20 cellular contexts compared by ENCODE assay signal in the genomic region with DNA sequence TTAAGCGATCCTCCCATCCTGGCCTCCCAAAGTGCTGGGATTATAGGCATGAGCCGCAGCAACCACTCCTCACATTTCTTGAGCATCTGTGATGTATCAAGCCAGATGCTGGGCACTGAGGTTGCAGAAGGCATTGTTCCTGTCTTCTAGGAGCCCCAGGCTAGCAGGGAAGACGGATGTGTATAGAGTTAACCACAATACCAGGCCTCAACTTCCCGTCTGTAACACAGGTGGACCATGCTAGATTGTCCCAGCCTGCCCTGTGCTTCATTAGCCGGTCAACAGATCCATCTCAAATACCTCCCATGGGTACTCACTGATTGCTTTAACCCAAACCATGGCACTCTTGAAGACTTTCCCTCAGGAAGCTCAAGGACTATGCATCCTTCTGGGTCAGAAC. TPM values are rescaled to one million over a fixed set of nuclear protein-coding genes. Genes with fewer than 3 reads are reported as not detected.
DNase-seq lines count a peak whose midpoint lies in the region; ATAC-seq and TF ChIP-seq lines count a peak whose summit lies in the region.
"Had no signal": no experiment of that assay in that cellular context is flagged by ENCODE, and none has a peak within 500 bp of the region (broad histone marks: within the 10 kb centered on the region; RNA-seq: fewer than 3 reads in every experiment).

No MANE protein-coding gene starts in this region.

- H3K27ac ChIP-seq in mammary epithelial cell (ENCODE audit: insufficient read depth, low read depth, low read length) (no peak overlapping the region), breast epithelium (peak overlapping the region; percentile 95)

- dilution Hi-C loops in mammary epithelial cell (cut with HindIII; ENCODE audit: low sequenced_read_pairs) = no loop called here

- H3K36me3 ChIP-seq in mammary epithelial cell (ENCODE audit: insufficient read depth, low read length) (no peaks in the 10 kb centered on the region), breast epithelium (no peaks in the 10 kb centered on the region)
- H3K36me3 ChIP-seq: HAP-1, suprapubic skin had no signal

- H3K36me3 Mint-ChIP-seq in MCF 10A (ENCODE audit: insufficient read depth, unreplicated experiment) (no peaks in the 10 kb centered on the region), nephron progenitor cell (ENCODE audit: low read depth) (no peaks in the 10 kb centered on the region)
- no peaks in the 10 kb centered on the region for H3K36me3 Mint-ChIP-seq in activated T-cell treated with anti-CD3 and anti-CD28 coated beads, Interleukin-2, amount 50 U/mL, for 24 hours (ENCODE audit: low read depth)

- no peak overlapping the region for H3K4me3 ChIP-seq in mammary epithelial cell (replicated peaks in 1 of 3; ENCODE audit: insufficient read depth in 1 of 3, low read depth in 2 of 3, low read length in 3 of 3)
- H3K4me3 ChIP-seq in breast epithelium = peak overlapping the region in 1 of 3 donors; percentile 64
- H3K4me3 ChIP-seq: HAP-1, suprapubic skin had no signal

- H3K4me1 Mint-ChIP-seq in MCF 10A (ENCODE audit: insufficient read depth, unreplicated experiment) (peaks cover 38% of the 10 kb centered on the region), nephron progenitor cell (peaks cover 83% of the 10 kb centered on the region)
- H3K4me1 Mint-ChIP-seq in activated T-cell treated with anti-CD3 and anti-CD28 coated beads, Interleukin-2, amount 50 U/mL, for 24 hours (ENCODE audit: low read depth) = peaks cover 27% of the 10 kb centered on the region

- no peak for DNase-seq in MCF 10A (ENCODE audit: unreplicated experiment)
- DNase-seq in mammary epithelial cell = no peak
- DNase-seq in breast epithelium (ENCODE audit: low spot score in 2 of 2) = no peak
- no peak for DNase-seq in nephron progenitor cell
- DNase-seq in mucosa of gallbladder (ENCODE audit: low spot score) = no peak
- no peak for DNase-seq in NOMO-1 treated with dmso at 0.1 percent for 144 hours (lab: John Stamatoyannopoulos, UW; ENCODE audit: unreplicated experiment)
- no peak for DNase-seq in activated T-cell treated with anti-CD3 and anti-CD28 coated beads, Interleukin-2, amount 50 U/mL, for 24 hours
- DNase-seq: activated gamma-delta T cell treated with Interleukin-2 at 50 U/mL for 16 hours, GDM1, hypothalamus, left cardiac atrium, MM.1S, NCI-H2029 had no signal

- H3K4me2 ChIP-seq in mammary epithelial cell (ENCODE audit: insufficient read depth, low read depth, low read length) = no peak overlapping the region

- peak overlapping the region; percentile 61 for H3K27ac Mint-ChIP-seq in MCF 10A (ENCODE audit: low read depth, unreplicated experiment)
- no peak overlapping the region for H3K27ac Mint-ChIP-seq in nephron progenitor cell
- H3K27ac Mint-ChIP-seq in activated T-cell treated with anti-CD3 and anti-CD28 coated beads, Interleukin-2, amount 50 U/mL, for 24 hours = no peak overlapping the region

- no peaks in the 10 kb centered on the region for H4K20me1 ChIP-seq in mammary epithelial cell (ENCODE audit: insufficient read depth, low read length)

- no peaks in the 10 kb centered on the region for H3K79me2 ChIP-seq in mammary epithelial cell (ENCODE audit: insufficient read depth, low read length)

- H2AFZ ChIP-seq in mammary epithelial cell (ENCODE audit: low read depth, low read length) = no peak overlapping the region

- intact Hi-C loops in MCF 10A (cut with micrococcal nuclease) = no loop called here
- intact Hi-C loops in mammary epithelial cell (cut with micrococcal nuclease) = no loop called here
- intact Hi-C loops in breast epithelium (cut with DNase I; ENCODE audit: low total_unique reads) = no loop called here

- no peak overlapping the region for H3K9ac ChIP-seq in mammary epithelial cell (ENCODE audit: insufficient read depth, low read length)

- no peak for ATAC-seq in HG03565 (IDR thresholded peaks at IDR 0.05; ENCODE audit: unreplicated experiment)

- in situ Hi-C loops in mammary epithelial cell (cut with MboI; ENCODE audit: low sequenced_read_pairs in 2 of 2) = no loop called here

- H3K27me3 Mint-ChIP-seq in MCF 10A (ENCODE audit: insufficient read depth, unreplicated experiment) (no peaks in the 10 kb centered on the region), nephron progenitor cell (ENCODE audit: low read depth, poor library complexity) (peaks cover 16% of the 10 kb centered on the region)
- H3K27me3 Mint-ChIP-seq in activated T-cell treated with anti-CD3 and anti-CD28 coated beads, Interleukin-2, amount 50 U/mL, for 24 hours = peaks cover 35% of the 10 kb centered on the region

- POLR2A ChIA-PET in MCF 10A (lab: Yijun Ruan, JAX) = no interaction called here

- H3K4me3 Mint-ChIP-seq in MCF 10A (ENCODE audit: unreplicated experiment) (no peak overlapping the region), nephron progenitor cell (peak overlapping the region; percentile 50)
- no peak overlapping the region for H3K4me3 Mint-ChIP-seq in activated T-cell treated with anti-CD3 and anti-CD28 coated beads, Interleukin-2, amount 50 U/mL, for 24 hours

- H3K9me3 ChIP-seq in mammary epithelial cell (replicated peaks; ENCODE audit: insufficient read depth, low read length) (no peaks in the 10 kb centered on the region), breast epithelium (no peaks in the 10 kb centered on the region)
- H3K9me3 ChIP-seq: HAP-1, suprapubic skin had no signal

- no peaks in the 10 kb centered on the region for H3K9me3 Mint-ChIP-seq in MCF 10A (ENCODE audit: unreplicated experiment)
- no peaks in the 10 kb centered on the region for H3K9me3 Mint-ChIP-seq in nephron progenitor cell
- H3K9me3 Mint-ChIP-seq in activated T-cell treated with anti-CD3 and anti-CD28 coated beads, Interleukin-2, amount 50 U/mL, for 24 hours = no peaks in the 10 kb centered on the region

- CTCF ChIA-PET in MCF 10A (lab: Yijun Ruan, JAX) = interaction anchor here (0.7 to 1.7 kb wide), 4 partner anchors 9 to 38 kb away, joined by 3 to 7 read pairs (median 6); no protein-coding TSS in a partner anchor
- CTCF ChIA-PET in mammary epithelial cell (lab: Charles Lee; ENCODE audit: low non-redundant PET) = no interaction called here

- BruUV-seq in MCF 10A (replicated peaks; lab: Mats Ljungman, UMichigan) = no TSS peak
- no TSS peak for BruUV-seq in mammary epithelial cell (replicated peaks; lab: Mats Ljungman, UMichigan)

- H3K27me3 ChIP-seq in mammary epithelial cell (ENCODE audit: insufficient read depth, low read length) = no peaks in the 10 kb centered on the region
- H3K27me3 ChIP-seq in breast epithelium = no peaks in the 10 kb centered on the region
- H3K27me3 ChIP-seq: suprapubic skin had no signal

- 96% methylated on average over 5 of the region's 5 CpGs for WGBS in mammary epithelial cell (ENCODE audit: low coverage, missing lambda C conversion rate)

- H3K4me1 ChIP-seq in mammary epithelial cell (ENCODE audit: insufficient read depth, low read length) (peaks cover 58% of the 10 kb centered on the region), breast epithelium (peaks cover 3 to 16% of the 10 kb centered on the region in 2 donors)
- H3K4me1 ChIP-seq: HAP-1 had no signal

- no peak for TF ChIP-seq CTCF in MCF 10A (IDR thresholded peaks at IDR 0.05; ENCODE audit: unreplicated experiment)
- no peak for TF ChIP-seq CTCF in mammary epithelial cell (conservative IDR thresholded peaks at IDR 0.05 in 1 of 2, IDR thresholded peaks at IDR 0.05 in 1 of 2; ENCODE audit: extremely low read depth in 1 of 2, insufficient read depth in 1 of 2, low read depth in 1 of 2, low read length in 2 of 2)
- TF ChIP-seq CTCF in breast epithelium (IDR thresholded peaks at IDR 0.05) = no peak
- TF ChIP-seq CTCF in nephron progenitor cell (IDR thresholded peaks at IDR 0.05) = no peak

- no peak for TF ChIP-seq POLR2A in breast epithelium (IDR thresholded peaks at IDR 0.05)

RNA-seq across cellular contexts. Expression of gene CLDN4, which starts 1.8 kb away (rescaled TPM):
- total RNA-seq in MCF 10A (2022) (0.22 and 0.28 TPM in 2 replicates), mammary epithelial cell (10 to 100 TPM in 1 of 2 donors, 1 to 10 TPM in 1; 6.2 to 11.7 TPM), breast epithelium (100 to 1,000 TPM in 2 of 3 donors, 1 to 10 TPM in 1; 3.8 to 379 (median 143) TPM), mucosa of gallbladder (201 TPM)
- 18.7 TPM for polyA plus RNA-seq in mammary epithelial cell
- polyA minus RNA-seq in mammary epithelial cell = 6.8 TPM
- total RNA-seq: myocyte had no signal

RNA-seq across cellular contexts. Expression of gene METTL27, which starts 13.3 kb away (rescaled TPM):
- total RNA-seq in MCF 10A (2022) = 4.4 and 7.3 TPM in 2 replicates
- 1 to 10 TPM; 8.5 to 9.1 TPM for total RNA-seq in mammary epithelial cell
- polyA plus RNA-seq in mammary epithelial cell = 11.0 TPM
- polyA minus RNA-seq in mammary epithelial cell = 3.6 TPM
- 10 to 100 TPM in 1 of 3 donors, 1 to 10 TPM in 2; 1.6 to 10.6 (median 7.0) TPM for total RNA-seq in breast epithelium
- total RNA-seq in mucosa of gallbladder = 3.1 TPM

RNA-seq across cellular contexts. Expression of gene TMEM270, which starts 32.0 kb away (rescaled TPM):
- total RNA-seq in MCF 10A (2022) = not detected in 2 replicates
- total RNA-seq in mammary epithelial cell = not detected
- not detected for polyA plus RNA-seq in mammary epithelial cell
- not detected for polyA minus RNA-seq in mammary epithelial cell
- not detected for total RNA-seq in breast epithelium
- not detected for total RNA-seq in mucosa of gallbladder
- total RNA-seq: dermis microvascular lymphatic vessel endothelial cell, left cardiac atrium, myocyte, OCI-LY7, pulmonary artery endothelial cell, suprapubic skin had no signal

RNA-seq across cellular contexts. Expression of gene CLDN3, which starts 58.9 kb away (rescaled TPM):
- total RNA-seq in MCF 10A (2022) = not detected in 2 replicates
- total RNA-seq in mammary epithelial cell = under 1 TPM in 1 of 2 donors, not detected in 1; 0.83 TPM
- not detected for polyA plus RNA-seq in mammary epithelial cell
- polyA minus RNA-seq in mammary epithelial cell = not detected
- 100 to 1,000 TPM in 1 of 3 donors, 10 to 100 TPM in 1, not detected in 1; 81.6 to 137 TPM for total RNA-seq in breast epithelium
- total RNA-seq in mucosa of gallbladder = 129 TPM
- total RNA-seq: left cardiac atrium, myocyte, OCI-LY7 had no signal
